In the genomic region with DNA sequence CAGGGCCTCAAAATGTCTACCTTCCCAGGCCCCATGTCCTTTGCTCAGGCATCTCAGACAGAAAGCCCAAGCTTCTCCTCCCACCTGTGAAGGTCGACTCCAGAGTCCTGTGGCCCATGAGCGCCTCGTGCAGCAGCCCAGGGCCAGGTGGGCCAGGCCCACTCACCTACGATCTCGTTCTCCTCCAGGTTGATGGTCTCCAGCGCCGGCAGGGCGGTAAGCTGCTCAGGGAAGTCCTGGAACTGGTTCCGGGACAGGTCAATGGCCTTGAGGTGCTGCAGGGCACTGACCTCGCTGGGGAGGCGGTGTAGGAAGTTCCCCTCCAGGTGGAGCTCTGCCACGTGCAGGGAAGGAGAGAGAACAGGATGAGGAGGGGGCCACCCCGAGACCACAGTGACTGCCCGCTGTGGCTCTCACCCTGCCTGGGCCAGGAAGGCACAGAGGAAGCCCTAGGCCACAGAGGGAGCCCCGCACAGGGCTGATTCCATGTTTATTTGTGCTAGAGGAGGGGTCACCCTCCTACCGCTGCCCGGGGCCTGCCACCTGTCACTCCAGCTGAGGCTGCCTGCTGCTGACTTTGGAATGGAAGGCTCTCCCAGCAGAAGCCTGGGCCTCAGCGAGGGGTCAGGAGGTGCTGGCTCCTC, we compare ENCODE assay signal across 13 cellular contexts. TPM values are rescaled to one million over a fixed set of nuclear protein-coding genes. Genes with fewer than 3 reads are reported as not detected.
DNase-seq lines count a peak whose midpoint lies in the region; ATAC-seq and TF ChIP-seq lines count a peak whose summit lies in the region.
"Had no signal": no experiment of that assay in that cellular context is flagged by ENCODE, and none has a peak within 500 bp of the region (broad histone marks: within the 10 kb centered on the region; RNA-seq: fewer than 3 reads in every experiment).

No MANE protein-coding gene starts in this region.

- peaks cover 43% of the 10 kb centered on the region for H3K4me1 ChIP-seq in left ventricle myocardium inferior
- H3K4me1 ChIP-seq in sigmoid colon: peaks cover 0 to 8% (median 0%) of the 10 kb centered on the region in 4 donors
- H3K4me1 ChIP-seq in body of pancreas: no peaks in the 10 kb centered on the region

- TF ChIP-seq CTCF in left ventricle myocardium inferior (IDR thresholded peaks at IDR 0.05; ENCODE audit: borderline replicate concordance): no peak
- TF ChIP-seq CTCF in sigmoid colon (IDR thresholded peaks at IDR 0.05): no peak
- no peak for TF ChIP-seq CTCF in body of pancreas (IDR thresholded peaks at IDR 0.05)

- H3K9me3 ChIP-seq in KOPT-K1 (ENCODE audit: insufficient read depth, low read length, poor library complexity, severe bottlenecking) (no peaks in the 10 kb centered on the region), left ventricle myocardium inferior (replicated peaks) (no peaks in the 10 kb centered on the region), sigmoid colon (no peaks in the 10 kb centered on the region), body of pancreas (no peaks in the 10 kb centered on the region)

- ATAC-seq in GM18907 (IDR thresholded peaks at IDR 0.05; ENCODE audit: unreplicated experiment) (peak; percentile 3), body of pancreas (no peak)

- DNase-seq in left ventricle myocardium inferior (no peak), sigmoid colon (peak; percentile 65), NCI-H2107 treated with DMSO at 0.1 percent for 48 hours (lab: John Stamatoyannopoulos, UW; ENCODE audit: unreplicated experiment) (no peak), DMS153 treated with DMSO at 0.1 percent for 48 hours (lab: John Stamatoyannopoulos, UW; ENCODE audit: unreplicated experiment) (no peak), body of pancreas (no peak)
- DNase-seq: activated CD4-positive, CD25-positive, alpha-beta regulatory T cell treated with anti-CD3 and anti-CD28 coated beads, Interleukin-2, amount 50 U/mL, for 72 hours; DND-41; foreskin fibroblast; SHP77 had no signal

- intact Hi-C loops in left ventricle myocardium inferior (cut with micrococcal nuclease): no loop called here
- intact Hi-C loops in sigmoid colon (cut with DNase I): no loop called here
- intact Hi-C loops in body of pancreas (cut with DNase I): no loop called here

- no peak for TF ChIP-seq EP300 in sigmoid colon (IDR thresholded peaks at IDR 0.05)

- 74 to 88% methylated on average over 18 of the region's 18 CpGs for WGBS in sigmoid colon, 2 donors
- 74 to 89% methylated on average over 16 to 18 of the region's 18 CpGs for WGBS in body of pancreas, 2 donors

- TF ChIP-seq POLR2A in sigmoid colon (IDR thresholded peaks at IDR 0.05) (no peak), body of pancreas (IDR thresholded peaks at IDR 0.05) (no peak)

- H3K36me3 ChIP-seq in KOPT-K1 (ENCODE audit: insufficient read depth, low read length) (peaks cover 12% of the 10 kb centered on the region; the same call in 1 of the 2 replicates), left ventricle myocardium inferior (no peaks in the 10 kb centered on the region), sigmoid colon (peaks cover 0 to 5% (median 0%) of the 10 kb centered on the region in 4 donors), body of pancreas (replicated peaks in 1 of 2; ENCODE audit: insufficient read depth in 1 of 2, low read depth in 2 of 2) (no peaks in the 10 kb centered on the region)

- H3K27ac ChIP-seq in KOPT-K1 (ENCODE audit: low read depth, low read length, poor library complexity, severe bottlenecking) (peak overlapping the region; percentile 79), left ventricle myocardium inferior (replicated peaks) (peak overlapping the region; percentile 63), sigmoid colon (no peak overlapping the region), body of pancreas (no peak overlapping the region)

- H3K4me3 ChIP-seq in left ventricle myocardium inferior: no peak overlapping the region
- H3K4me3 ChIP-seq in sigmoid colon: no peak overlapping the region
- no peak overlapping the region for H3K4me3 ChIP-seq in body of pancreas

- H3K27me3 ChIP-seq in left ventricle myocardium inferior (ENCODE audit: low read depth) (no peaks in the 10 kb centered on the region), sigmoid colon (no peaks in the 10 kb centered on the region), body of pancreas (no peaks in the 10 kb centered on the region)

RNA-seq across cellular contexts. Expression of a gene that starts 40.0 kb away (rescaled TPM):
- total RNA-seq in left ventricle myocardium inferior (not detected), sigmoid colon (under 1 TPM in 2 of 4 donors, not detected in 2; under 0.01 TPM), body of pancreas (not detected)
- polyA plus RNA-seq in sigmoid colon: under 1 TPM in 1 of 3 donors, not detected in 2; 0.44 TPM
- total RNA-seq: lung microvascular endothelial cell had no signal
- polyA plus RNA-seq: IgD-negative memory B cell had no signal

RNA-seq across cellular contexts. Expression of a gene that starts 58.6 kb away (rescaled TPM):
- total RNA-seq in left ventricle myocardium inferior (75.4 TPM), sigmoid colon (10 to 100 TPM in 3 of 4 donors, 1 to 10 TPM in 1; 9.9 to 22.4 (median 18.7) TPM), body of pancreas (1 to 10 TPM in 1 of 2 donors, under 1 TPM in 1; 0.66 to 1.6 TPM)
- 10 to 100 TPM in 1 of 3 donors, 1 to 10 TPM in 2; 1.2 to 12.2 (median 3.2) TPM for polyA plus RNA-seq in sigmoid colon

Comparison
In these comparisons a context has a peak if more than half of its experiments do, and no peak if none do; other contexts are left out.
1. H3K27ac ChIP-seq: peak in KOPT-K1 (single experiment) and left ventricle myocardium inferior (single experiment); none in sigmoid colon (0 of 4) and body of pancreas (0 of 4).
2. RNA of a gene that starts 58.6 kb away (total RNA-seq): 75.4 TPM in left ventricle myocardium inferior (single experiment) and 9.9 to 22.4 TPM in sigmoid colon; 0.66 to 1.6 TPM in body of pancreas; every median in the first group is over 4 times any median in the second.